Comparison of ENCODE assay signal across 12 cellular contexts in genomic region chr10:125911145-125911544, GRCh38. TPM values are rescaled to one million over a fixed set of nuclear protein-coding genes. Genes with fewer than 3 reads are reported as not detected.
DNase-seq lines count a peak whose midpoint lies in the region; ATAC-seq and TF ChIP-seq lines count a peak whose summit lies in the region.
"Had no signal": no experiment of that assay in that cellular context is flagged by ENCODE, and none has a peak within 500 bp of the region (broad histone marks: within the 10 kb centered on the region; RNA-seq: fewer than 3 reads in every experiment).

No MANE protein-coding gene starts in this region.

- H3K27me3 ChIP-seq in transverse colon: no peaks in the 10 kb centered on the region

- ATAC-seq in mucosa of descending colon: peak; percentile 65
- no peak for ATAC-seq in HG03354 (IDR thresholded peaks at IDR 0.05; ENCODE audit: poor library complexity, severe bottlenecking, unreplicated experiment)
- no peak for ATAC-seq in HG03159 (IDR thresholded peaks at IDR 0.05; ENCODE audit: unreplicated experiment)
- ATAC-seq: CD8-positive, alpha-beta T cell had no signal

- intact Hi-C loops in mucosa of descending colon (cut with DNase I, micrococcal nuclease): no loop called here
- intact Hi-C loops in transverse colon (cut with DNase I; ENCODE audit: low total_unique reads): no loop called here

- peaks cover 3% of the 10 kb centered on the region for H3K36me3 ChIP-seq in mucosa of descending colon (ENCODE audit: low read depth)
- no peaks in the 10 kb centered on the region for H3K36me3 ChIP-seq in transverse colon

- TF ChIP-seq POLR2A in transverse colon (IDR thresholded peaks at IDR 0.05): no peak

- TF ChIP-seq CTCF in VCaP (conservative IDR thresholded peaks at IDR 0.05): no peak
- no peak for TF ChIP-seq CTCF in mucosa of descending colon (IDR thresholded peaks at IDR 0.05)
- no peak for TF ChIP-seq CTCF in transverse colon (IDR thresholded peaks at IDR 0.05)

- WGBS in transverse colon (ENCODE audit: low coverage in 1 of 2), 2 donors: 48 to 60% methylated on average over 10 of the region's 10 CpGs

- DNase-seq in mucosa of descending colon (peak in 1 of 3 donors; percentile 64), transverse colon (peak; percentile 38), NCI-H526 (lab: John Stamatoyannopoulos, UW) (no peak)
- DNase-seq: CD8-positive, alpha-beta T cell; COR-L47; DND-41; GDM1; HCEC 1CT; HFFc6 had no signal

- H3K9me3 ChIP-seq in mucosa of descending colon: peaks cover 2% of the 10 kb centered on the region
- H3K9me3 ChIP-seq in transverse colon: no peaks in the 10 kb centered on the region

- H3K4me3 ChIP-seq in mucosa of descending colon: no peak overlapping the region
- H3K4me3 ChIP-seq in transverse colon: no peak overlapping the region

- H3K27ac ChIP-seq in VCaP (peak overlapping the region; percentile 74), transverse colon (peak overlapping the region; percentile 21 to 65 (median 56))

- in situ Hi-C loops in transverse colon (cut with MboI; ENCODE audit: low pct_ligation_motif_present in 1 of 4, low pct_unique_long_range_greater_than_20kb in 1 of 4, low sequenced_read_pairs in 3 of 4): no loop called here

- TF ChIP-seq EP300 in transverse colon (IDR thresholded peaks at IDR 0.05; ENCODE audit: low read depth): no peak

- H3K4me1 ChIP-seq in mucosa of descending colon (ENCODE audit: low read depth): peaks cover 9% of the 10 kb centered on the region
- H3K4me1 ChIP-seq in transverse colon: peaks cover 0 to 31% (median 12%) of the 10 kb centered on the region in 4 donors

RNA-seq across cellular contexts. Expression of gene FANK1, which starts 14.8 kb away (rescaled TPM):
- total RNA-seq in mucosa of descending colon: 10 to 100 TPM in 1 of 3 donors, 1 to 10 TPM in 2; 4.2 to 10.3 (median 7.4) TPM
- 1 to 10 TPM; 3.4 to 7.5 (median 5.7) TPM for total RNA-seq in transverse colon
- total RNA-seq: CD8-positive, alpha-beta T cell had no signal

RNA-seq across cellular contexts. Expression of gene DHX32, which starts 30.1 kb away (rescaled TPM):
- total RNA-seq in mucosa of descending colon: 10 to 100 TPM; 51.5 to 91.3 (median 66.5) TPM
- total RNA-seq in transverse colon: 10 to 100 TPM; 21.7 to 52.7 (median 37.6) TPM
